8 cellular contexts compared by ENCODE assay signal in the genomic region with DNA sequence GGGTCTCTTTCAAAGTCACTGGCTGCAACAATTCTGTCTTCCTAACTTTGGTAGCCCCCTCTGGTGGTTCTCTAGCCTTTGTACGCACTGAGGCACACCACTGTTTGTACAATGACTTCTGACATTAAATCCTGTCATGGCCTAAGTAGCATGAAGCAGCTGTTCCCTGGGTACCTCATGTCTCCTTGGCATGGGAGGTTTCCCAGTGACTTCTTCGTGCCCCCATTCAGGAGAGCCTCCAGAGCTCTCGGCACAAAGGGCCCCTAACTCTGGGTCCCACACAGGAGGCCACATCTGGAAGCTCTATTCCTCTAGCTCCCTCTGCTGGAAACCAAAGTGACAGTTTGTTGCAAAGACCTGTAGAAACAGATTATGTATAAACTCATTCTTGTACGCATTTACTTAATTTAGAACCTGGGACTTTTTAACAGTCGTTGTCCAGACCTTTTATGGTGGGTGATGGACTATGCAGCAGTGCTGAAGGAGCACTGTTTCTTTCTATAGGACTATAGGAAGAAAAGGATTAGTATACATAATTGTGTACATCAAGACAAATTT. TPM values are rescaled to one million over a fixed set of nuclear protein-coding genes. Genes with fewer than 3 reads are reported as not detected.
DNase-seq lines count a peak whose midpoint lies in the region; ATAC-seq and TF ChIP-seq lines count a peak whose summit lies in the region.

No MANE protein-coding gene starts in this region.

- no peak overlapping the region for H3K27ac Mint-ChIP-seq in immature natural killer cell

- no peaks in the 10 kb centered on the region for H3K9me3 Mint-ChIP-seq in immature natural killer cell

- no peaks in the 10 kb centered on the region for H3K27me3 ChIP-seq in brain microvascular endothelial cell (replicated peaks)

- TF ChIP-seq CTCF in brain microvascular endothelial cell (IDR thresholded peaks at IDR 0.05; ENCODE audit: low read depth, low read length, missing control alignments): peak; percentile 74

- peak overlapping the region in 1 of 5 donors; percentile 20 for H3K4me3 Mint-ChIP-seq in immature natural killer cell

- ATAC-seq in GM18508 (IDR thresholded peaks at IDR 0.05; ENCODE audit: insufficient read depth, unreplicated experiment): peak; percentile 73
- ATAC-seq in HG02852 (IDR thresholded peaks at IDR 0.05; ENCODE audit: unreplicated experiment): peak; percentile 91

- H3K36me3 ChIP-seq in brain microvascular endothelial cell (replicated peaks): no peaks in the 10 kb centered on the region

- no peaks in the 10 kb centered on the region for H3K4me1 Mint-ChIP-seq in immature natural killer cell

- in situ Hi-C loops in brain microvascular endothelial cell (cut with HindIII; ENCODE audit: low pct_ligation_motif_present, low sequenced_read_pairs): loop anchor here (25.0 kb wide), 1 partner anchor 358 kb away; no protein-coding TSS in a partner anchor

- peaks cover 20 to 37% (median 25%) of the 10 kb centered on the region in 3 donors for H3K36me3 Mint-ChIP-seq in immature natural killer cell

- peak; percentile 67 for DNase-seq in AG20443 (ENCODE audit: low spot score)
- peak; percentile 60 for DNase-seq in NCI-H1092 (lab: John Stamatoyannopoulos, UW)
- DNase-seq in SK-N-DZ (ENCODE audit: low spot score): peak; percentile 59
- DNase-seq in brain microvascular endothelial cell: peak; percentile 66
- peak; percentile 21 to 43 (median 36) for DNase-seq in immature natural killer cell
- DNase-seq in stimulated activated CD8-positive, alpha-beta memory T cell treated with anti-CD3 and anti-CD28 coated beads, Interleukin-15, amount 100 ng/mL, for 4 hours (ENCODE audit: low read depth in 2 of 2): peak; percentile 4 to 10

- H3K27ac ChIP-seq in brain microvascular endothelial cell: no peak overlapping the region

- H3K27me3 Mint-ChIP-seq in immature natural killer cell (ENCODE audit: low read depth in 3 of 3): peaks cover 0 to 1% (median 0%) of the 10 kb centered on the region in 3 donors

- peak overlapping the region; percentile 9 for H3K4me3 ChIP-seq in brain microvascular endothelial cell (ENCODE audit: low read depth, low read length)

RNA-seq across cellular contexts. Expression of gene SWT1, which starts 13.4 kb away (rescaled TPM):
- polyA plus RNA-seq in SK-N-DZ (2014; cell fraction: cytosol; rRNA removed): 3.7 and 5.0 TPM in 2 replicates
- 3.7 and 4.8 TPM in 2 replicates for polyA plus RNA-seq in SK-N-DZ (2014; cell fraction: nucleus; rRNA removed)
- polyA plus RNA-seq in immature natural killer cell: 1 to 10 TPM in 2 of 3 donors, under 1 TPM in 1; 0.25 to 2.4 (median 1.6) TPM

RNA-seq across cellular contexts. Expression of gene TRMT1L, which starts 13.6 kb away (rescaled TPM):
- polyA plus RNA-seq in SK-N-DZ (2014; cell fraction: cytosol; rRNA removed): 17.4 and 38.8 TPM in 2 replicates
- 7.4 and 12.2 TPM in 2 replicates for polyA plus RNA-seq in SK-N-DZ (2014; cell fraction: nucleus; rRNA removed)
- polyA plus RNA-seq in immature natural killer cell: 10 to 100 TPM in 1 of 3 donors, 1 to 10 TPM in 2; 4.7 to 11.8 (median 5.8) TPM

Comparison
In these comparisons a context has a peak if more than half of its experiments do, and no peak if none do; other contexts are left out.
1. DNase-seq: peak in every context shown above with its lines; median percentile 67 in AG20443; 66 in brain microvascular endothelial cell; 60 in NCI-H1092; 59 in SK-N-DZ; 36 in immature natural killer cell; 7 in stimulated activated CD8-positive, alpha-beta memory T cell treated with anti-CD3 and anti-CD28 coated beads, Interleukin-15, amount 100 ng/mL, for 4 hours.